10 cellular contexts compared by ENCODE assay signal in genomic region chr10:116298586-116298985, GRCh38. TPM values are rescaled to one million over a fixed set of nuclear protein-coding genes. Genes with fewer than 3 reads are reported as not detected.
"Had no signal": no experiment of that assay in that cellular context is flagged by ENCODE, and none has a peak within 500 bp of the region (broad histone marks: within the 10 kb centered on the region; RNA-seq: fewer than 3 reads in every experiment).

No MANE protein-coding gene starts in this region.

- H3K4me3 ChIP-seq: K562 had no signal

- H3K4me2 ChIP-seq: KMS-11 had no signal

- H3K4me1 Mint-ChIP-seq: IgD-negative memory B cell had no signal

- DNase-seq: IMR-90, KBM-7, KG1 had no signal

- H3K27me3 Mint-ChIP-seq: IgD-negative memory B cell had no signal

- ATAC-seq: HepG2, K562 had no signal

- H3K27ac ChIP-seq: HL-60, KMS-11 had no signal

- H3K36me3 Mint-ChIP-seq: IgD-negative memory B cell had no signal

- FAIRE-seq: HepG2, K562 had no signal

- H3K4me3 Mint-ChIP-seq: IgD-negative memory B cell had no signal

RNA-seq across cellular contexts. Expression of gene GFRA1, which starts 25.6 kb away (rescaled TPM):
- total RNA-seq: HepG2, HT-29, HT1080 had no signal
- polyA plus RNA-seq: HepG2, IgD-negative memory B cell, K562 had no signal

RNA-seq across cellular contexts. Expression of gene CCDC172, which starts 25.7 kb away (rescaled TPM):
- total RNA-seq: HepG2, HT-29, HT1080, IMR-90, K562 had no signal
- polyA plus RNA-seq: HepG2, IgD-negative memory B cell, IMR-90, K562 had no signal
